Comparison of ENCODE assay signal across 24 cellular contexts in genomic region chr11:128968916-128969315, GRCh38. TPM values are rescaled to one million over a fixed set of nuclear protein-coding genes. Genes with fewer than 3 reads are reported as not detected.
DNase-seq lines count a peak whose midpoint lies in the region; ATAC-seq, FAIRE-seq and TF ChIP-seq lines count a peak whose summit lies in the region.
"Had no signal": no experiment of that assay in that cellular context is flagged by ENCODE, and none has a peak within 500 bp of the region (broad histone marks: within the 10 kb centered on the region; RNA-seq: fewer than 3 reads in every experiment).

No MANE protein-coding gene starts in this region.

- H3K9me3 ChIP-seq in GM12878 (replicated peaks; ENCODE audit: control insufficient read depth, insufficient read depth, low read length) (no peaks in the 10 kb centered on the region), kidney (ENCODE audit: control insufficient read depth in 1 of 2, low read length in 2 of 2) (no peaks in the 10 kb centered on the region), mesenchymal stem cell (ENCODE audit: control insufficient read depth, low read length) (no peaks in the 10 kb centered on the region)
- H3K9me3 ChIP-seq: BE2C had no signal

- H2AK5ac ChIP-seq in mesenchymal stem cell (ENCODE audit: low read length, severe bottlenecking), result no peak overlapping the region

- peaks cover 23% of the 10 kb centered on the region for H3K36me3 Mint-ChIP-seq in activated CD4-positive, alpha-beta T cell treated with anti-CD3 and anti-CD28 coated beads, Interleukin-2, amount 10 ng/mL, durations not matched to agents 24 days and 14 days (ENCODE audit: low read depth)
- H3K36me3 Mint-ChIP-seq in GM23338 (ENCODE audit: low read depth), result peaks cover 21% of the 10 kb centered on the region; the same call in 2 of the 3 replicates

- TF ChIP-seq POLR2A in GM12878 (IDR thresholded peaks at IDR 0.05; ENCODE audit: low read depth, low read length), result no peak

- no peak overlapping the region for H3K18ac ChIP-seq in mesenchymal stem cell (ENCODE audit: low read depth in 1 of 2, low read length in 2 of 2)

- no peak overlapping the region for H2BK120ac ChIP-seq in mesenchymal stem cell (ENCODE audit: low read depth, low read length)

- no peak overlapping the region for H4K8ac ChIP-seq in mesenchymal stem cell (ENCODE audit: low read length)

- TF ChIP-seq CTCF in GM23338 (conservative IDR thresholded peaks at IDR 0.05; ENCODE audit: low read depth in 2 of 2) (peak in 1 of 2 experiments; percentile 19; a peak in 1 of 4 replicates), GM12878 (IDR thresholded peaks at IDR 0.05 in 2 of 3, conservative IDR thresholded peaks at IDR 0.05 in 1 of 3; ENCODE audit: control insufficient read depth in 2 of 3, extremely low read depth in 1 of 3, insufficient read depth in 1 of 3, low read depth in 3 of 3, low read length in 3 of 3) (no peak), kidney (IDR thresholded peaks at IDR 0.05; ENCODE audit: borderline replicate concordance, extremely low read depth, insufficient read depth) (no peak)

- no peak overlapping the region for H3K4me3 Mint-ChIP-seq in activated CD4-positive, alpha-beta T cell treated with anti-CD3 and anti-CD28 coated beads, Interleukin-2, amount 10 ng/mL, durations not matched to agents 24 days and 14 days
- H3K4me3 Mint-ChIP-seq in GM23338, result no peak overlapping the region
- H3K4me3 Mint-ChIP-seq: CD14-positive monocyte had no signal

- FAIRE-seq in GM12878 (lab: Jason Lieb, UNC) (no peak), kidney (lab: Jason Lieb, UNC) (no peak)
- FAIRE-seq: GM19239, H54 had no signal

- BruUV-seq in GM12878 (replicated peaks; lab: Mats Ljungman, UMichigan), result no TSS peak

- intact Hi-C loops in activated CD4-positive, alpha-beta T cell treated with anti-CD3 and anti-CD28 coated beads, Interleukin-2, amount 10 ng/mL, durations not matched to agents 24 days and 14 days (cut with micrococcal nuclease), result loop anchor here (5.0 to 10.0 kb wide), 2 partner anchors 53 to 146 kb away; no protein-coding TSS in a partner anchor
- intact Hi-C loops in GM12878 (cut with micrococcal nuclease; ENCODE audit: unreplicated experiment) (no loop called here), kidney (cut with DNase I) (no loop called here)

- SMC1A ChIA-PET in GM12878 (lab: Charles Lee; ENCODE audit: uncharacterized antibody, unreplicated experiment), result no interaction called here

- no peaks in the 10 kb centered on the region for H3K4me1 ChIP-seq in GM23338 (ENCODE audit: insufficient read depth)
- peaks cover 12% of the 10 kb centered on the region for H3K4me1 ChIP-seq in GM12878 (ENCODE audit: control insufficient read depth, insufficient read depth, low read length)
- peaks cover 0 to 2% of the 10 kb centered on the region in 2 donors for H3K4me1 ChIP-seq in kidney (ENCODE audit: control insufficient read depth in 1 of 2, insufficient read depth in 1 of 2, low read depth in 1 of 2, low read length in 2 of 2)
- H3K4me1 ChIP-seq in mesenchymal stem cell (ENCODE audit: control insufficient read depth, insufficient read depth, low read depth, low read length), result no peaks in the 10 kb centered on the region
- H3K4me1 ChIP-seq: BE2C had no signal

- H3K9ac ChIP-seq in GM12878 (ENCODE audit: control insufficient read depth, insufficient read depth, low read length) (no peak overlapping the region), kidney (ENCODE audit: low read length in 2 of 2) (no peak overlapping the region), mesenchymal stem cell (ENCODE audit: low read length) (no peak overlapping the region)

- no peak overlapping the region for H2BK15ac ChIP-seq in mesenchymal stem cell (ENCODE audit: low read depth, poor library complexity, severe bottlenecking)

- H3K79me2 ChIP-seq in GM23338 (replicated peaks; ENCODE audit: insufficient read depth) (no peaks in the 10 kb centered on the region), GM12878 (ENCODE audit: control insufficient read depth, insufficient read depth, low read length) (no peaks in the 10 kb centered on the region)

- TF ChIP-seq EP300 in GM12878 (IDR thresholded peaks at IDR 0.05; ENCODE audit: borderline replicate concordance in 1 of 2, control insufficient read depth in 1 of 2, low read depth in 2 of 2, low read length in 2 of 2), result no peak

- no peaks in the 10 kb centered on the region for H3K79me1 ChIP-seq in mesenchymal stem cell (replicated peaks; ENCODE audit: low read length, poor library complexity, severe bottlenecking)

- H2BK12ac ChIP-seq in mesenchymal stem cell (ENCODE audit: low read length in 2 of 2), result no peak overlapping the region

- H3K4me2 ChIP-seq in GM23338, result no peak overlapping the region
- no peak overlapping the region for H3K4me2 ChIP-seq in GM12878 (ENCODE audit: control insufficient read depth, insufficient read depth)
- no peak overlapping the region for H3K4me2 ChIP-seq in mesenchymal stem cell (ENCODE audit: low read length, poor library complexity, severe bottlenecking)

- H3K9me3 Mint-ChIP-seq in activated CD4-positive, alpha-beta T cell treated with anti-CD3 and anti-CD28 coated beads, Interleukin-2, amount 10 ng/mL, durations not matched to agents 24 days and 14 days, result peaks cover 6% of the 10 kb centered on the region
- H3K9me3 Mint-ChIP-seq in GM23338, result no peaks in the 10 kb centered on the region
- H3K9me3 Mint-ChIP-seq: CD14-positive monocyte had no signal

- no peak overlapping the region for H3K4ac ChIP-seq in mesenchymal stem cell (ENCODE audit: low read depth in 1 of 2, low read length in 2 of 2)

- CTCF ChIA-PET in GM12878 (lab: Yijun Ruan, JAX), result interaction anchor here (0.7 kb wide), 1 partner anchor 90 kb away, joined by 3 read pairs; no protein-coding TSS in a partner anchor

- peak; percentile 55 for DNase-seq in activated CD4-positive, alpha-beta T cell treated with anti-CD3 and anti-CD28 coated beads, Interleukin-2, amount 10 ng/mL, durations not matched to agents 24 days and 14 days
- no peak for DNase-seq in activated CD4-positive, alpha-beta T cell treated with anti-CD3 and anti-CD28 coated beads for 48 hours
- DNase-seq in GM23338 (ENCODE audit: low spot score) (peak; percentile 17), GM12878 (ENCODE audit: low read depth, low spot score) (no peak), kidney (peak; percentile 56), mesenchymal stem cell (no peak), CD1c-positive myeloid dendritic cell (ENCODE audit: extremely low spot score) (no peak), NCI-H345 (lab: John Stamatoyannopoulos, UW) (no peak)
- DNase-seq: 8988T, ACHN, BE2C, Calu3, DMS79 treated with DMSO at 0.1 percent for 48 hours, IMR-90, NCI-H1105, NCI-H1436 treated with DMSO at 0.1 percent for 48 hours, NCI-H187 treated with DMSO at 0.1 percent for 48 hours, NCI-H2107, NCI-H446, SHP77 had no signal

- no peaks in the 10 kb centered on the region for H3F3A ChIP-seq in GM23338 (replicated peaks; ENCODE audit: low read depth)

- no peak overlapping the region for H2BK5ac ChIP-seq in mesenchymal stem cell (ENCODE audit: low read depth, low read length, poor library complexity, severe bottlenecking)

- 44% methylated on average over 9 of the region's 9 CpGs for WGBS in GM12878 (ENCODE audit: insufficient coverage, insufficient replicate concordance, low lambda C conversion rate, missing lambda C conversion rate)
- WGBS in mesenchymal stem cell, result 94% methylated on average over 9 of the region's 9 CpGs

- in situ Hi-C loops in GM12878 (cut with MboI), result no loop called here

- H3K9me2 ChIP-seq in GM23338 (ENCODE audit: insufficient read depth), result no peaks in the 10 kb centered on the region

- H3K4me3 ChIP-seq in GM23338 (no peak overlapping the region), GM12878 (no peak overlapping the region), kidney (ENCODE audit: low read length in 2 of 2) (no peak overlapping the region), mesenchymal stem cell (ENCODE audit: insufficient read depth in 1 of 2, low read depth in 1 of 2, low read length in 2 of 2) (no peak overlapping the region)

- TF ChIP-seq RAD21 in GM12878 (IDR thresholded peaks at IDR 0.05; ENCODE audit: insufficient read depth, low read depth, low read length), result no peak

- H4K91ac ChIP-seq in mesenchymal stem cell (ENCODE audit: low read length), result no peak overlapping the region

- ATAC-seq in GM23338, result peak; percentile 69
- ATAC-seq in GM12878, result peak; percentile 34

- H3K27ac Mint-ChIP-seq in activated CD4-positive, alpha-beta T cell treated with anti-CD3 and anti-CD28 coated beads, Interleukin-2, amount 10 ng/mL, durations not matched to agents 24 days and 14 days, result no peak overlapping the region
- H3K27ac Mint-ChIP-seq in GM23338, result no peak overlapping the region

- H3K27me3 ChIP-seq in GM23338 (ENCODE audit: insufficient read depth), result no peaks in the 10 kb centered on the region
- H3K27me3 ChIP-seq in GM12878 (replicated peaks in 1 of 2; ENCODE audit: control insufficient read depth in 2 of 2, insufficient read depth in 2 of 2, low read length in 1 of 2), result no peaks in the 10 kb centered on the region
- H3K27me3 ChIP-seq in mesenchymal stem cell (ENCODE audit: control insufficient read depth in 1 of 2, insufficient read depth in 1 of 2, low read length in 2 of 2), result no peaks in the 10 kb centered on the region
- H3K27me3 ChIP-seq: BE2C had no signal

- peaks cover 41% of the 10 kb centered on the region for H3K4me1 Mint-ChIP-seq in activated CD4-positive, alpha-beta T cell treated with anti-CD3 and anti-CD28 coated beads, Interleukin-2, amount 10 ng/mL, durations not matched to agents 24 days and 14 days
- peaks cover 8% of the 10 kb centered on the region; the same call in 2 of the 3 replicates for H3K4me1 Mint-ChIP-seq in GM23338

- H3K23ac ChIP-seq in mesenchymal stem cell (ENCODE audit: low read length in 2 of 2), result no peak overlapping the region

- H3K36me3 ChIP-seq in GM23338 (ENCODE audit: insufficient read depth), result no peaks in the 10 kb centered on the region; the same call in 1 of the 2 replicates
- H3K36me3 ChIP-seq in GM12878 (ENCODE audit: control insufficient read depth in 2 of 2, insufficient read depth in 2 of 2, low read length in 1 of 2), result no peaks in the 10 kb centered on the region; a peak in 1 of 4 replicates
- H3K36me3 ChIP-seq in kidney (ENCODE audit: control insufficient read depth in 1 of 2, insufficient read depth in 2 of 2, low read length in 2 of 2), result peaks cover 30 to 43% of the 10 kb centered on the region in 2 donors
- peaks cover 32 to 58% of the 10 kb centered on the region in 2 experiments for H3K36me3 ChIP-seq in mesenchymal stem cell (ENCODE audit: control insufficient read depth in 1 of 2, insufficient read depth in 2 of 2, low read depth in 1 of 2, low read length in 2 of 2)
- H3K36me3 ChIP-seq: BE2C had no signal

- no peak overlapping the region for H3K14ac ChIP-seq in mesenchymal stem cell (ENCODE audit: low read length in 2 of 2)

- RAD21 ChIA-PET in GM12878 (lab: Charles Lee; ENCODE audit: unreplicated experiment), result no interaction called here

- H2AFZ ChIP-seq in GM23338, result no peak overlapping the region
- H2AFZ ChIP-seq in GM12878 (ENCODE audit: control insufficient read depth, low read depth, low read length), result no peak overlapping the region
- H2AFZ ChIP-seq in mesenchymal stem cell (ENCODE audit: low read depth, low read length), result no peak overlapping the region

- no peaks in the 10 kb centered on the region for H4K20me1 ChIP-seq in GM23338 (replicated peaks; ENCODE audit: insufficient read depth)
- H4K20me1 ChIP-seq in GM12878 (ENCODE audit: control insufficient read depth, insufficient read depth), result no peaks in the 10 kb centered on the region

- POLR2A ChIA-PET in GM12878 (lab: Charles Lee), result no interaction called here

- no peaks in the 10 kb centered on the region for H3K27me3 Mint-ChIP-seq in activated CD4-positive, alpha-beta T cell treated with anti-CD3 and anti-CD28 coated beads, Interleukin-2, amount 10 ng/mL, durations not matched to agents 24 days and 14 days
- no peaks in the 10 kb centered on the region for H3K27me3 Mint-ChIP-seq in GM23338 (ENCODE audit: insufficient read depth, low read depth, poor library complexity)

- H3K27ac ChIP-seq in GM23338 (ENCODE audit: low read depth) (no peak overlapping the region), GM12878 (ENCODE audit: control insufficient read depth, insufficient read depth) (no peak overlapping the region), kidney (ENCODE audit: low read depth in 2 of 2, low read length in 2 of 2) (no peak overlapping the region), mesenchymal stem cell (ENCODE audit: low read length, poor library complexity, severe bottlenecking) (no peak overlapping the region)
- H3K27ac ChIP-seq: RWPE1 had no signal

RNA-seq across cellular contexts. Expression of gene TP53AIP1, which starts 26.2 kb away (rescaled TPM):
- not detected in 2 replicates for total RNA-seq in activated CD4-positive, alpha-beta T cell treated with anti-CD3 and anti-CD28 coated beads, Interleukin-2, amount 10 ng/mL, durations not matched to agents 24 days and 14 days
- total RNA-seq in GM23338 (2014; rRNA removed; shearing (Covaris generic)), result 0.07 TPM in 1 of 2 replicates, not detected in the other
- polyA plus RNA-seq in GM23338 (2016; fragmentation: Nextera tagmentation; extraction: Ambion mirVana) (not detected in 2 replicates), GM12878 (2011; rRNA removed) (0.01 TPM in 1 of 2 replicates, not detected in the other), GM12878 (2014; fragmentation: Illumina TruSeq; extraction: Trizol) (not detected in 2 replicates), GM12878 (2014; fragmentation: Nextera tagmentation; extraction: Ambion mirVana) (not detected), GM12878 (2014; rRNA removed) (not detected in 2 replicates), GM12878 (2016; fragmentation: Nextera tagmentation; extraction: Ambion mirVana) (not detected), kidney (ENCODE audit: insufficient read depth, low read depth, low replicate concordance) (5.3 TPM)
- total RNA-seq in GM12878 (2013; cell fraction: nucleolus; rRNA removed), result not detected in 2 replicates
- total RNA-seq in GM12878 (2014; rRNA removed) (not detected in 2 replicates), GM12878 (2014; rRNA removed; fragmentation: Illumina TruSeq; extraction: Trizol) (not detected in 2 replicates), GM12878 (2021) (not detected in 2 replicates), kidney (0.82 TPM)
- polyA plus RNA-seq in GM12878 (2011; ENCODE audit: low read depth), result not detected
- polyA plus RNA-seq in GM12878 (2011; cell fraction: cytosol; rRNA removed), result 0.01 TPM in 1 of 2 replicates, not detected in the other
- polyA plus RNA-seq in GM12878 (2011; cell fraction: nucleus; rRNA removed), result 0.03 TPM in 1 of 2 replicates, not detected in the other
- not detected in 2 replicates for polyA plus RNA-seq in GM12878 (2012)
- polyA minus RNA-seq in GM12878 (2011; rRNA and poly(A)+ RNA removed), result not detected in 2 replicates
- not detected in 2 replicates for polyA minus RNA-seq in GM12878 (2011; cell fraction: cytosol; rRNA and poly(A)+ RNA removed)
- polyA minus RNA-seq in GM12878 (2011; cell fraction: nucleus; rRNA and poly(A)+ RNA removed), result not detected in 2 replicates
- not detected for polyA plus RNA-seq in mesenchymal stem cell (2013, experiment 1 of 2)
- polyA plus RNA-seq in mesenchymal stem cell (2013, experiment 2 of 2), result not detected
- total RNA-seq: IMR-90 had no signal
- polyA plus RNA-seq: CD14-positive monocyte, IMR-90 had no signal

Comparison
In these comparisons a context has a peak if more than half of its experiments do, and no peak if none do; other contexts are left out.
1. DNase-seq: peak in activated CD4-positive, alpha-beta T cell treated with anti-CD3 and anti-CD28 coated beads, Interleukin-2, amount 10 ng/mL, durations not matched to agents 24 days and 14 days (single experiment), GM23338 (single experiment) and kidney (single experiment); none in activated CD4-positive, alpha-beta T cell treated with anti-CD3 and anti-CD28 coated beads for 48 hours (single experiment), GM12878 (single experiment), mesenchymal stem cell (single experiment), CD1c-positive myeloid dendritic cell (single experiment) and NCI-H345 (single experiment).